In genomic region chr1:27830621-27831424, GRCh38 we compare ENCODE assay signal across 1 cellular context.
TF ChIP-seq lines count a peak whose summit lies in the region.

Gene PPP1R8 (plus strand): TSS chr1:27830782. CDS start chr1:27830836, 54 bp downstream.

TF ChIP-seq in GM23338, 12 proteins besides CTCF, POLR2A, EP300 and RAD21 (continued from another document):
- TF ChIP-seq ZNF462 (CRISPR knock-in tag; IDR thresholded peaks at IDR 0.05): no peak
- no peak for TF ChIP-seq STAT1 (IDR thresholded peaks at IDR 0.05; ENCODE audit: unreplicated experiment)
- no peak for TF ChIP-seq JUNB (IDR thresholded peaks at IDR 0.05; ENCODE audit: unreplicated experiment)
- TF ChIP-seq ZNF114 (CRISPR knock-in tag; IDR thresholded peaks at IDR 0.05): no peak
- no peak for TF ChIP-seq REST (IDR thresholded peaks at IDR 0.05; ENCODE audit: unreplicated experiment)
- peak; percentile 38; the same call in 1 of the 2 replicates for TF ChIP-seq CREB1 (CRISPR knock-in tag; IDR thresholded peaks at IDR 0.05; ENCODE audit: low read depth)
- no peak for TF ChIP-seq EZH2phosphoT487 (IDR thresholded peaks at IDR 0.05; ENCODE audit: unreplicated experiment)
- TF ChIP-seq POLR2AphosphoS5 (IDR thresholded peaks at IDR 0.05; ENCODE audit: low read depth): peak; percentile 95
- no peak for TF ChIP-seq ZNF331 (CRISPR knock-in tag; IDR thresholded peaks at IDR 0.05; ENCODE audit: low read depth)
- TF ChIP-seq NANOG (IDR thresholded peaks at IDR 0.05; ENCODE audit: borderline replicate concordance): no peak
